In genomic region chr7:33643497-33643896, GRCh38 we compare ENCODE assay signal across 15 cellular contexts.
DNase-seq lines count a peak whose midpoint lies in the region; ATAC-seq and TF ChIP-seq lines count a peak whose summit lies in the region.
"Had no signal": no experiment of that assay in that cellular context is flagged by ENCODE, and none has a peak within 500 bp of the region (broad histone marks: within the 10 kb centered on the region; RNA-seq: fewer than 3 reads in every experiment).

No MANE protein-coding gene starts in this region.

- ATAC-seq in GM21360 (IDR thresholded peaks at IDR 0.05; ENCODE audit: unreplicated experiment) = no peak
- ATAC-seq: A549, K562 had no signal

- intact Hi-C loops in CD4-positive, alpha-beta memory T cell (cut with micrococcal nuclease) = no loop called here

- H2AFZ ChIP-seq in ACC112 (ENCODE audit: low read length, unreplicated experiment) (peak overlapping the region; percentile 26), osteoblast (ENCODE audit: low read length) (peak overlapping the region; percentile 36)

- no peaks in the 10 kb centered on the region for H3K9me3 Mint-ChIP-seq in CD4-positive, alpha-beta memory T cell
- H3K9me3 Mint-ChIP-seq: CD8-positive, alpha-beta memory T cell had no signal

- H3K27me3 Mint-ChIP-seq in CD4-positive, alpha-beta memory T cell = no peaks in the 10 kb centered on the region
- H3K27me3 Mint-ChIP-seq: CD8-positive, alpha-beta memory T cell had no signal

- H3K27me3 ChIP-seq in ACC112 (ENCODE audit: insufficient read depth, low read length) (no peaks in the 10 kb centered on the region), MG63 (no peaks in the 10 kb centered on the region), osteoblast (ENCODE audit: insufficient read depth, low read length) (no peaks in the 10 kb centered on the region)
- H3K27me3 ChIP-seq in CD4-positive, alpha-beta memory T cell (ENCODE audit: insufficient read depth, low read length) = no peaks in the 10 kb centered on the region

- H3K9me3 ChIP-seq in MG63 (no peaks in the 10 kb centered on the region), osteoblast (ENCODE audit: low read depth, low read length) (no peaks in the 10 kb centered on the region)
- no peaks in the 10 kb centered on the region for H3K9me3 ChIP-seq in CD4-positive, alpha-beta memory T cell (ENCODE audit: control insufficient read depth in 1 of 2, low read length in 2 of 2)
- H3K9me3 ChIP-seq: A549, Caco-2 had no signal

- POLR2A ChIA-PET in CD4-positive, alpha-beta memory T cell (lab: Charles Lee; ENCODE audit: partially characterized antibody) = no interaction called here

- peaks cover 0 to 1% (median 0%) of the 10 kb centered on the region in 4 donors for H3K4me1 Mint-ChIP-seq in CD4-positive, alpha-beta memory T cell
- H3K4me1 Mint-ChIP-seq: CD8-positive, alpha-beta memory T cell had no signal

- peaks cover 9% of the 10 kb centered on the region for H3K4me1 ChIP-seq in ACC112 (ENCODE audit: control insufficient read depth, insufficient read depth, low read length, unreplicated experiment)
- peaks cover 35% of the 10 kb centered on the region for H3K4me1 ChIP-seq in osteoblast (ENCODE audit: insufficient read depth, low read length)
- H3K4me1 ChIP-seq in CD4-positive, alpha-beta memory T cell (ENCODE audit: insufficient read depth, low read length) = no peaks in the 10 kb centered on the region
- H3K4me1 ChIP-seq: A549, Caco-2 had no signal

- no peak overlapping the region for H3K4me3 Mint-ChIP-seq in CD4-positive, alpha-beta memory T cell
- H3K4me3 Mint-ChIP-seq: CD14-positive monocyte; CD8-positive, alpha-beta memory T cell had no signal

- H3K79me2 ChIP-seq in ACC112 (ENCODE audit: control insufficient read depth, insufficient read depth, low read length, unreplicated experiment) (no peaks in the 10 kb centered on the region), osteoblast (ENCODE audit: insufficient read depth, low read length) (no peaks in the 10 kb centered on the region)

- no peak for TF ChIP-seq CTCF in osteoblast (IDR thresholded peaks at IDR 0.05; ENCODE audit: extremely low read depth, low read depth, low read length)

- H3K4me3 ChIP-seq in ACC112 (ENCODE audit: low read depth, low read length) (no peak overlapping the region), MG63 (peak overlapping the region; percentile 12; the same call in 1 of the 2 replicates), osteoblast (ENCODE audit: insufficient read depth, low read length) (no peak overlapping the region)
- no peak overlapping the region for H3K4me3 ChIP-seq in CD4-positive, alpha-beta memory T cell (ENCODE audit: low read length in 2 of 2)
- H3K4me3 ChIP-seq: A549, K562 had no signal

- H3K4me2 ChIP-seq in osteoblast (ENCODE audit: insufficient read depth, low read length) = peak overlapping the region; percentile 37
- H3K4me2 ChIP-seq: A549 had no signal

- DNase-seq in DMS153 (lab: John Stamatoyannopoulos, UW) = peak; percentile 62
- no peak for DNase-seq in MG63
- no peak for DNase-seq in osteoblast (ENCODE audit: insufficient read length, low spot score, missing footprints)
- DNase-seq in CD4-positive, alpha-beta memory T cell = no peak
- DNase-seq in NCI-H2196 treated with DMSO at 0.1 percent for 48 hours (lab: John Stamatoyannopoulos, UW; ENCODE audit: unreplicated experiment) = no peak
- DNase-seq: Caco-2; CD8-positive, alpha-beta memory T cell; DND-41; GDM1; HCEC 1CT had no signal

- H3K36me3 ChIP-seq in ACC112 (ENCODE audit: insufficient read depth, low read length) (no peaks in the 10 kb centered on the region), MG63 (peaks cover 8% of the 10 kb centered on the region), osteoblast (ENCODE audit: insufficient read depth, low read length) (no peaks in the 10 kb centered on the region)
- no peaks in the 10 kb centered on the region for H3K36me3 ChIP-seq in CD4-positive, alpha-beta memory T cell (ENCODE audit: insufficient read depth, low read length)

- no peaks in the 10 kb centered on the region for H4K20me1 ChIP-seq in osteoblast (ENCODE audit: insufficient read depth, low read length)

- H3K27ac ChIP-seq in ACC112 (ENCODE audit: low read depth, low read length) (no peak overlapping the region), osteoblast (ENCODE audit: low read depth, low read length) (peak overlapping the region; percentile 46)
- no peak overlapping the region for H3K27ac ChIP-seq in CD4-positive, alpha-beta memory T cell (ENCODE audit: low read depth, low read length)
- H3K27ac ChIP-seq: A549 had no signal

- CTCF ChIA-PET in CD4-positive, alpha-beta memory T cell (lab: Charles Lee; ENCODE audit: partially characterized antibody) = no interaction called here

- peaks cover 34 to 68% of the 10 kb centered on the region in 2 donors for H3K36me3 Mint-ChIP-seq in CD4-positive, alpha-beta memory T cell
- H3K36me3 Mint-ChIP-seq: CD14-positive monocyte had no signal

- no peak overlapping the region for H3K27ac Mint-ChIP-seq in CD4-positive, alpha-beta memory T cell
- H3K27ac Mint-ChIP-seq: CD14-positive monocyte; CD8-positive, alpha-beta memory T cell had no signal
